Comparison of ENCODE assay signal across 9 cellular contexts in genomic region chr19:17496337-17496997, GRCh38. TPM values are rescaled to one million over a fixed set of nuclear protein-coding genes. Genes with fewer than 3 reads are reported as not detected.
DNase-seq lines count a peak whose midpoint lies in the region; ATAC-seq and TF ChIP-seq lines count a peak whose summit lies in the region.
"Had no signal": no experiment of that assay in that cellular context is flagged by ENCODE, and none has a peak within 500 bp of the region (broad histone marks: within the 10 kb centered on the region; RNA-seq: fewer than 3 reads in every experiment).

No MANE protein-coding gene starts in this region.

- no peak overlapping the region for H3K27ac ChIP-seq in SK-N-SH (ENCODE audit: low read depth in 2 of 2, low read length in 1 of 2)
- H3K27ac ChIP-seq in gastrocnemius medialis = peak overlapping the region in 1 of 4 donors; percentile 54

- H3K9me3 ChIP-seq in SK-N-SH (no peaks in the 10 kb centered on the region), gastrocnemius medialis (no peaks in the 10 kb centered on the region)

- H3K4me3 ChIP-seq in SK-N-SH (ENCODE audit: low read depth in 2 of 2, low read length in 1 of 2) (no peak overlapping the region), gastrocnemius medialis (no peak overlapping the region)

- H3K4me1 ChIP-seq in SK-N-SH (ENCODE audit: control insufficient read depth in 1 of 2, insufficient read depth in 2 of 2, low read depth in 1 of 2, low read length in 1 of 2) = no peaks in the 10 kb centered on the region; a peak in 1 of 4 replicates
- H3K4me1 ChIP-seq in gastrocnemius medialis = peaks cover 0 to 7% of the 10 kb centered on the region in 2 donors

- TF ChIP-seq CTCF in SK-N-SH (IDR thresholded peaks at IDR 0.05) (peak; percentile 81), gastrocnemius medialis (IDR thresholded peaks at IDR 0.05 in 4 of 5, conservative IDR thresholded peaks at IDR 0.05 in 1 of 5) (peak; percentile 77 to 91 (median 89))

- intact Hi-C loops in cardiac septum (cut with DNase I) = no loop called here
- intact Hi-C loops in gastrocnemius medialis (cut with DNase I; ENCODE audit: low total_unique reads) = loop anchor here (1.0 kb wide), 1 partner anchor 78 kb away; no protein-coding TSS in a partner anchor

- in situ Hi-C loops in gastrocnemius medialis (cut with MboI; ENCODE audit: low sequenced_read_pairs in 4 of 4) = no loop called here

- CTCF ChIA-PET in SK-N-SH (lab: Yijun Ruan, JAX) = interaction anchor here (0.5 to 2.5 kb wide), 24 partner anchors 9 to 359 kb away, joined by 3 to 15 read pairs (median 4); partner anchors contain the start of genes PGLS and SLC27A1

- no peak overlapping the region for H2AFZ ChIP-seq in SK-N-SH (ENCODE audit: low read depth)

- peak; percentile 43 for TF ChIP-seq RAD21 in SK-N-SH (IDR thresholded peaks at IDR 0.05; ENCODE audit: low read length)

- H3K36me3 ChIP-seq in SK-N-SH (replicated peaks in 1 of 2; ENCODE audit: control insufficient read depth in 1 of 2, insufficient read depth in 2 of 2, low read length in 1 of 2) = peaks cover 3 to 9% of the 10 kb centered on the region in 2 experiments
- peaks cover 0 to 17% of the 10 kb centered on the region in 2 donors for H3K36me3 ChIP-seq in gastrocnemius medialis

- no peaks in the 10 kb centered on the region for H3F3A ChIP-seq in SK-N-SH (replicated peaks; ENCODE audit: insufficient read depth)

- no peak for TF ChIP-seq EP300 in SK-N-SH (IDR thresholded peaks at IDR 0.05; ENCODE audit: borderline replicate concordance in 1 of 2, low read depth in 1 of 2, low read length in 1 of 2)

- 80% methylated on average over 9 of the region's 14 CpGs for WGBS in SK-N-SH (ENCODE audit: low lambda C conversion rate)

- POLR2A ChIA-PET in SK-N-SH (lab: Yijun Ruan, JAX) = no interaction called here

- no peaks in the 10 kb centered on the region for H3K27me3 ChIP-seq in SK-N-SH (ENCODE audit: insufficient read depth)
- H3K27me3 ChIP-seq in gastrocnemius medialis = no peaks in the 10 kb centered on the region

- no peak overlapping the region for H3K9ac ChIP-seq in SK-N-SH

- no peak for TF ChIP-seq POLR2A in gastrocnemius medialis (IDR thresholded peaks at IDR 0.05)

- DNase-seq in AML-193 (lab: John Stamatoyannopoulos, UW) (peak; percentile 65 to 71), GM19240 (ENCODE audit: insufficient read length, low spot score) (peak; percentile 95), LoVo (ENCODE audit: low spot score) (peak; percentile 63), SK-N-SH (peak; percentile 91), cardiac septum (ENCODE audit: low spot score) (peak; percentile 90), gastrocnemius medialis (peak in 1 of 2 donors; percentile 61)
- DNase-seq in activated naive CD4-positive, alpha-beta T cell treated with Interleukin-2 at 50 U/mL for 16 hours = peak; percentile 82

- H4K20me1 ChIP-seq in SK-N-SH (ENCODE audit: insufficient read depth) = peaks cover 7% of the 10 kb centered on the region; the same call in 1 of the 2 replicates

- no peaks in the 10 kb centered on the region for H3K9me2 ChIP-seq in SK-N-SH

- H3K79me2 ChIP-seq in SK-N-SH (ENCODE audit: insufficient read depth) = no peaks in the 10 kb centered on the region; the same call in 1 of the 2 replicates

- ATAC-seq in gastrocnemius medialis = peak; percentile 64 to 78
- ATAC-seq in HG03039 (IDR thresholded peaks at IDR 0.05; ENCODE audit: unreplicated experiment) = no peak

- no peak overlapping the region for H3K4me2 ChIP-seq in SK-N-SH

TF ChIP-seq in SK-N-SH, 30 proteins besides CTCF, POLR2A, EP300 and RAD21:
- no peak for TF ChIP-seq JUND (IDR thresholded peaks at IDR 0.05)
- peak; percentile 38 for TF ChIP-seq SMC3 (IDR thresholded peaks at IDR 0.05; ENCODE audit: low read depth, low read length)

RNA-seq across cellular contexts. Expression of gene PGLS, which starts 15.0 kb away (rescaled TPM):
- 59.9 and 73.3 TPM in 2 replicates for polyA plus RNA-seq in SK-N-SH (2012; rRNA removed)
- polyA plus RNA-seq in SK-N-SH (2012; cell fraction: cytosol; rRNA removed) = 28.3 and 43.7 TPM in 2 replicates
- polyA plus RNA-seq in SK-N-SH (2012; cell fraction: nucleus; rRNA removed) = 75.1 and 114 TPM in 2 replicates
- 24.8 TPM for total RNA-seq in cardiac septum
- 10 to 100 TPM; 22.1 to 25.1 (median 23.4) TPM for total RNA-seq in gastrocnemius medialis

RNA-seq across cellular contexts. Expression of gene SLC27A1, which starts 26.1 kb away (rescaled TPM):
- 15.0 and 16.8 TPM in 2 replicates for polyA plus RNA-seq in SK-N-SH (2012; rRNA removed)
- polyA plus RNA-seq in SK-N-SH (2012; cell fraction: cytosol; rRNA removed) = 4.7 and 8.1 TPM in 2 replicates
- polyA plus RNA-seq in SK-N-SH (2012; cell fraction: nucleus; rRNA removed) = 57.5 and 73.2 TPM in 2 replicates
- total RNA-seq in cardiac septum = 35.9 TPM
- total RNA-seq in gastrocnemius medialis = 10 to 100 TPM; 20.7 to 53.8 (median 43.7) TPM

RNA-seq across cellular contexts. Expression of gene NXNL1, which starts 35.7 kb away (rescaled TPM):
- polyA plus RNA-seq in SK-N-SH (2012; rRNA removed) = not detected in 2 replicates
- polyA plus RNA-seq in SK-N-SH (2012; cell fraction: cytosol; rRNA removed) = not detected in 2 replicates
- not detected in 2 replicates for polyA plus RNA-seq in SK-N-SH (2012; cell fraction: nucleus; rRNA removed)
- 0.59 TPM for total RNA-seq in cardiac septum
- not detected for total RNA-seq in gastrocnemius medialis
- polyA plus RNA-seq: thymus had no signal

RNA-seq across cellular contexts. Expression of gene TMEM221, which starts 48.0 kb away (rescaled TPM):
- polyA plus RNA-seq in SK-N-SH (2012; rRNA removed) = 0.41 and 0.62 TPM in 2 replicates
- polyA plus RNA-seq in SK-N-SH (2012; cell fraction: cytosol; rRNA removed) = 0.22 and 0.30 TPM in 2 replicates
- 0.56 and 0.60 TPM in 2 replicates for polyA plus RNA-seq in SK-N-SH (2012; cell fraction: nucleus; rRNA removed)
- total RNA-seq in cardiac septum (not detected), gastrocnemius medialis (not detected)

RNA-seq across cellular contexts. Expression of gene COLGALT1, which starts 59.0 kb away (rescaled TPM):
- 75.9 and 83.8 TPM in 2 replicates for polyA plus RNA-seq in SK-N-SH (2012; rRNA removed)
- 37.6 and 48.9 TPM in 2 replicates for polyA plus RNA-seq in SK-N-SH (2012; cell fraction: cytosol; rRNA removed)
- polyA plus RNA-seq in SK-N-SH (2012; cell fraction: nucleus; rRNA removed) = 80.5 and 108 TPM in 2 replicates
- total RNA-seq in cardiac septum (41.1 TPM), gastrocnemius medialis (10 to 100 TPM; 16.6 to 33.2 (median 27.5) TPM)
